ENCODE assay signal across 26 cellular contexts in genomic region chr11:90630176-90630575, GRCh38.
"Had no signal": no experiment of that assay in that cellular context is flagged by ENCODE, and none has a peak within 500 bp of the region (broad histone marks: within the 10 kb centered on the region; RNA-seq: fewer than 3 reads in every experiment).

No MANE protein-coding gene starts in this region.

- DNase-seq: activated CD4-positive, alpha-beta memory T cell treated with anti-CD3 and anti-CD28 coated beads, Interleukin-2, amount 10 ng/mL, durations not matched to agents 7 days and 5 days; activated CD4-positive, alpha-beta T cell treated with anti-CD3 and anti-CD28 coated beads for 1 hour; activated CD4-positive, alpha-beta T cell treated with anti-CD3 and anti-CD28 coated beads for 4 hours; activated CD4-positive, alpha-beta T cell treated with anti-CD3 and anti-CD28 coated beads, Interleukin-2, amount 10 ng/mL, durations not matched to agents 7 days and 5 days; activated CD4-positive, alpha-beta T cell treated with anti-CD3 and anti-CD28 coated beads, Interleukin-2, amount 50 U/mL, for 4 hours; activated CD8-positive, alpha-beta memory T cell treated with anti-CD3 and anti-CD28 coated beads, Interleukin-2, amount 50 U/mL, for 48 hours; activated gamma-delta T cell; activated naive CD4-positive, alpha-beta T cell; activated naive CD4-positive, alpha-beta T cell treated with anti-CD3 and anti-CD28 coated beads, Interleukin-2, amount 10 ng/mL, durations not matched to agents 7 days and 5 days; activated naive CD8-positive, alpha-beta T cell treated with anti-CD3 and anti-CD28 coated beads, Interleukin-2, amount 10 ng/mL, durations not matched to agents 7 days and 5 days; activated T-cell treated with anti-CD3 and anti-CD28 coated beads for 4 hours; activated T-cell treated with anti-CD3 and anti-CD28 coated beads, Interleukin-2, amount 50 U/mL, for 24 hours; activated T-cell treated with anti-CD3 and anti-CD28 coated beads, Interleukin-2, amount 50 U/mL, for 72 hours; amniotic stem cell; brain microvascular endothelial cell; cortex of kidney; dermis blood vessel endothelial cell; effector CD4-positive, alpha-beta T cell; effector memory CD8-positive, alpha-beta T cell; foreskin fibroblast; heart left ventricle; T-helper 2 cell had no signal

- H3K36me3 ChIP-seq: brain microvascular endothelial cell, heart left ventricle had no signal

- H3K4me3 ChIP-seq: heart left ventricle had no signal

- H3K27me3 ChIP-seq: brain microvascular endothelial cell, heart left ventricle had no signal

- H3K27ac ChIP-seq: brain microvascular endothelial cell, heart left ventricle, VCaP had no signal

- ATAC-seq: activated naive CD4-positive, alpha-beta T cell treated with anti-CD3 and anti-CD28 coated beads, Interleukin-2, amount 50 U/mL, for 72 hours; activated T-cell treated with anti-CD3 and anti-CD28 coated beads, Interleukin-2, amount 50 U/mL, for 72 hours; effector memory CD8-positive, alpha-beta T cell; esophagus mucosa; heart left ventricle; WTC11 had no signal

- H3K9me3 ChIP-seq: heart left ventricle had no signal

- H3K4me1 ChIP-seq: heart left ventricle had no signal
